In genomic region chr4:47485047-47485692, GRCh38 we compare ENCODE assay signal across 8 cellular contexts. TPM values are rescaled to one million over a fixed set of nuclear protein-coding genes. Genes with fewer than 3 reads are reported as not detected.
DNase-seq lines count a peak whose midpoint lies in the region; ATAC-seq, FAIRE-seq and TF ChIP-seq lines count a peak whose summit lies in the region.

TSS of gene ATP10D (plus strand) at chr4:47485275. CDS start at chr4:47512541, 27,266 bp downstream.

- H3K4me1 ChIP-seq in astrocyte (ENCODE audit: insufficient read depth, low read length), result peaks cover 10% of the 10 kb centered on the region
- no peaks in the 10 kb centered on the region for H3K4me1 ChIP-seq in right cardiac atrium (ENCODE audit: control insufficient read depth, insufficient read depth, low read length)

- H3K4me3 Mint-ChIP-seq in T-helper 2 cell treated with Interferon-gamma antibody and Interleukin-4, amounts not matched to agents 5 μg/mL and 100 μg/mL, for 36 hours, result peak within 1 kb of the TSS; percentile 89
- H3K4me3 Mint-ChIP-seq in astrocyte (ENCODE audit: unreplicated experiment), result peak within 1 kb of the TSS; percentile 97

- no peaks in the 10 kb centered on the region for H4K20me1 ChIP-seq in astrocyte (ENCODE audit: insufficient read depth, low read length)

- no peak for TF ChIP-seq CTCF in astrocyte (IDR thresholded peaks at IDR 0.05; ENCODE audit: insufficient read depth, low read depth, low read length)

- H3K9me3 ChIP-seq in astrocyte (ENCODE audit: insufficient read depth, low read depth, low read length) (no peaks in the 10 kb centered on the region), right cardiac atrium (ENCODE audit: control insufficient read depth, low read length) (no peaks in the 10 kb centered on the region)

- ATAC-seq in GM18498 (IDR thresholded peaks at IDR 0.05; ENCODE audit: unreplicated experiment), result peak; percentile 94
- peak; percentile 97 for ATAC-seq in HG02852 (IDR thresholded peaks at IDR 0.05; ENCODE audit: unreplicated experiment)
- ATAC-seq in right cardiac atrium, result peak; percentile 100

- H3K4me2 ChIP-seq in astrocyte (ENCODE audit: low read length), result peak within 1 kb of the TSS; percentile 95

- H3K27ac Mint-ChIP-seq in T-helper 2 cell treated with Interferon-gamma antibody and Interleukin-4, amounts not matched to agents 5 μg/mL and 100 μg/mL, for 36 hours, result peak within 1 kb of the TSS; percentile 81
- H3K27ac Mint-ChIP-seq in astrocyte (ENCODE audit: unreplicated experiment), result peak within 1 kb of the TSS; percentile 94

- peaks cover 9% of the 10 kb centered on the region for H3K27me3 Mint-ChIP-seq in T-helper 2 cell treated with Interferon-gamma antibody and Interleukin-4, amounts not matched to agents 5 μg/mL and 100 μg/mL, for 36 hours (ENCODE audit: low read depth)
- no peaks in the 10 kb centered on the region for H3K27me3 Mint-ChIP-seq in astrocyte (ENCODE audit: low read depth, unreplicated experiment)

- H3K27me3 ChIP-seq in astrocyte (ENCODE audit: insufficient read depth, low read length), result no peaks in the 10 kb centered on the region
- H3K27me3 ChIP-seq in right cardiac atrium (ENCODE audit: control insufficient read depth, insufficient read depth), result no peaks in the 10 kb centered on the region

- peaks cover 28% of the 10 kb centered on the region for H3K4me1 Mint-ChIP-seq in T-helper 2 cell treated with Interferon-gamma antibody and Interleukin-4, amounts not matched to agents 5 μg/mL and 100 μg/mL, for 36 hours (ENCODE audit: low read depth)
- peaks cover 13% of the 10 kb centered on the region for H3K4me1 Mint-ChIP-seq in astrocyte (ENCODE audit: low read depth, unreplicated experiment)

- DNase-seq in NCI-H1436 treated with DMSO at 0.1 percent for 48 hours (lab: John Stamatoyannopoulos, UW) (peak; percentile 18), astrocyte (ENCODE audit: low read depth) (peak; percentile 87), right cardiac atrium (peak; percentile 98 to 99 (median 99)), pulmonary artery endothelial cell (ENCODE audit: low read depth, low spot score) (peak; percentile 86), urothelium cell line (ENCODE audit: low spot score) (peak; percentile 96)
- DNase-seq in T-helper 2 cell treated with Interferon-gamma antibody and Interleukin-4, amounts not matched to agents 5 μg/mL and 100 μg/mL, for 36 hours (ENCODE audit: low spot score), result peak; percentile 81

- H3K4me3 ChIP-seq in astrocyte (ENCODE audit: insufficient read depth, low read depth, low read length) (peak within 1 kb of the TSS; percentile 94), right cardiac atrium (ENCODE audit: low read length) (peak within 1 kb of the TSS; percentile 75)

- under 1% methylated on average over 34 of the region's 34 CpGs for WGBS in right cardiac atrium

- no peak for FAIRE-seq in astrocyte (lab: Jason Lieb, UNC)
- FAIRE-seq in urothelium cell line (lab: Jason Lieb, UNC), result peak; percentile 97

- H3K9me3 Mint-ChIP-seq in T-helper 2 cell treated with Interferon-gamma antibody and Interleukin-4, amounts not matched to agents 5 μg/mL and 100 μg/mL, for 36 hours, result no peaks in the 10 kb centered on the region
- peaks cover 2% of the 10 kb centered on the region for H3K9me3 Mint-ChIP-seq in astrocyte (ENCODE audit: unreplicated experiment)

- intact Hi-C loops in right cardiac atrium (cut with DNase I), result no loop called here

- H3K36me3 Mint-ChIP-seq in T-helper 2 cell treated with Interferon-gamma antibody and Interleukin-4, amounts not matched to agents 5 μg/mL and 100 μg/mL, for 36 hours (ENCODE audit: low read depth), result no peaks in the 10 kb centered on the region
- H3K36me3 Mint-ChIP-seq in astrocyte (ENCODE audit: low read depth, unreplicated experiment), result peaks cover 5% of the 10 kb centered on the region

- no peaks in the 10 kb centered on the region for H3K36me3 ChIP-seq in astrocyte (ENCODE audit: insufficient read depth, low read length)

- peak within 1 kb of the TSS; percentile 77 for H2AFZ ChIP-seq in astrocyte (ENCODE audit: low read depth, low read length)

- H3K27ac ChIP-seq in astrocyte (ENCODE audit: low read depth, low read length) (peak within 1 kb of the TSS; percentile 96), right cardiac atrium (ENCODE audit: low read length) (peak within 1 kb of the TSS; percentile 95)

- peaks cover 44% of the 10 kb centered on the region for H3K79me2 ChIP-seq in astrocyte (ENCODE audit: insufficient read depth, low read length)

- H3K9ac ChIP-seq in astrocyte (ENCODE audit: low read length), result peak within 1 kb of the TSS; percentile 95

RNA-seq across cellular contexts. Expression of gene ATP10D, which starts in this region (rescaled TPM):
- total RNA-seq in astrocyte, result 69.6 and 75.8 TPM in 2 replicates
- 10 to 100 TPM; 10.3 to 11.8 (median 11.3) TPM for total RNA-seq in right cardiac atrium
- polyA plus RNA-seq in right cardiac atrium, result 3.1 TPM
- total RNA-seq in pulmonary artery endothelial cell, result 19.8 and 36.2 TPM in 2 replicates

Comparison
In these comparisons a context has a peak if more than half of its experiments do, and no peak if none do; other contexts are left out.
1. Peak in every context shown above with its lines: DNase-seq, ATAC-seq, H3K4me3 ChIP-seq and H3K27ac ChIP-seq.
2. DNase-seq: peak in every context shown above with its lines; median percentile 99 in right cardiac atrium; 96 in urothelium cell line; 87 in astrocyte; 86 in pulmonary artery endothelial cell; 81 in T-helper 2 cell treated with Interferon-gamma antibody and Interleukin-4, amounts not matched to agents 5 μg/mL and 100 μg/mL, for 36 hours; 18 in NCI-H1436 treated with DMSO at 0.1 percent for 48 hours.